22 cellular contexts compared by ENCODE assay signal in genomic region chr4:26030780-26031179, GRCh38.
DNase-seq lines count a peak whose midpoint lies in the region; ATAC-seq, FAIRE-seq and TF ChIP-seq lines count a peak whose summit lies in the region.
"Had no signal": no experiment of that assay in that cellular context is flagged by ENCODE, and none has a peak within 500 bp of the region (broad histone marks: within the 10 kb centered on the region; RNA-seq: fewer than 3 reads in every experiment).

No MANE protein-coding gene starts in this region.

- H3K18ac ChIP-seq in H1 (ENCODE audit: extremely low read depth, low read length), result peak overlapping the region; percentile 97

- H3K23me2 ChIP-seq in H1 (ENCODE audit: low read depth, low read length), result peaks cover 18% of the 10 kb centered on the region

- no peaks in the 10 kb centered on the region for H3K27me3 ChIP-seq in H1 (replicated peaks in 1 of 4; ENCODE audit: control insufficient read depth in 3 of 4, extremely low read depth in 1 of 4, insufficient read depth in 3 of 4, low read length in 3 of 4)

- peak overlapping the region; percentile 87 for H3K27ac ChIP-seq in H1 (ENCODE audit: low read depth, low read length)
- H3K27ac ChIP-seq: prostate gland had no signal

- peak overlapping the region; percentile 66 for H2BK20ac ChIP-seq in H1 (ENCODE audit: low read length)

- H3K27me3 Mint-ChIP-seq in activated CD4-positive, alpha-beta memory T cell treated with anti-CD3 and anti-CD28 coated beads for 36 hours, result no peaks in the 10 kb centered on the region
- H3K27me3 Mint-ChIP-seq in activated CD4-positive, alpha-beta memory T cell treated with anti-CD3 and anti-CD28 coated beads, Interleukin-2, amount 10 ng/mL, durations not matched to agents 7 days and 5 days, result no peaks in the 10 kb centered on the region
- H3K27me3 Mint-ChIP-seq: CD4-positive, CD25-positive, alpha-beta regulatory T cell had no signal

- H3K9me3 Mint-ChIP-seq in activated CD4-positive, alpha-beta memory T cell treated with anti-CD3 and anti-CD28 coated beads for 36 hours, result peaks cover 5% of the 10 kb centered on the region
- no peaks in the 10 kb centered on the region for H3K9me3 Mint-ChIP-seq in activated CD4-positive, alpha-beta memory T cell treated with anti-CD3 and anti-CD28 coated beads, Interleukin-2, amount 10 ng/mL, durations not matched to agents 7 days and 5 days
- H3K9me3 Mint-ChIP-seq in stimulated activated effector memory CD8-positive, alpha-beta T cell treated with anti-CD3 and anti-CD28 coated beads, Interleukin-12 subunit alpha, Interleukin-12 subunit beta, amount 100 ng/mL, for 72 hours, result no peaks in the 10 kb centered on the region
- H3K9me3 Mint-ChIP-seq: IgD-negative memory B cell had no signal

- peak overlapping the region; percentile 94 for H3K4me2 ChIP-seq in H1 (ENCODE audit: insufficient read depth in 1 of 2, low read depth in 2 of 2, low read length in 2 of 2)
- H3K4me2 ChIP-seq: smooth muscle cell had no signal

- peak overlapping the region in 3 of 4 experiments; percentile 56 to 66 (median 57); a peak in 5 of 7 replicates for H3K9ac ChIP-seq in H1 (replicated peaks in 1 of 4; ENCODE audit: extremely low read depth in 1 of 4, low read depth in 3 of 4, low read length in 3 of 4)

- DNase-seq in activated CD4-positive, alpha-beta memory T cell treated with anti-CD3 and anti-CD28 coated beads for 36 hours, result peak; percentile 26
- no peak for DNase-seq in activated CD4-positive, alpha-beta memory T cell treated with anti-CD3 and anti-CD28 coated beads, Interleukin-2, amount 10 ng/mL, durations not matched to agents 7 days and 5 days
- DNase-seq in H1 (ENCODE audit: low read depth in 1 of 2, low spot score in 2 of 2) (no peak), AG08395 (ENCODE audit: low spot score) (no peak), foreskin melanocyte (no peak), NCI-H2227 (lab: John Stamatoyannopoulos, UW; ENCODE audit: unreplicated experiment) (no peak)
- no peak for DNase-seq in stimulated activated effector memory CD8-positive, alpha-beta T cell treated with anti-CD3 and anti-CD28 coated beads, Interleukin-12 subunit alpha, Interleukin-12 subunit beta, amount 100 ng/mL, for 72 hours (ENCODE audit: low spot score in 2 of 2)
- DNase-seq: aorta; CD4-positive, CD25-positive, alpha-beta regulatory T cell; cerebellar nuclear complex; DMS153; effector memory CD4-positive, alpha-beta T cell; islet precursor cell; MM.1S; NCI-H1694 treated with DMSO at 0.1 percent for 48 hours; stimulated activated CD4-positive, alpha-beta T cell treated with anti-CD3 and anti-CD28 coated beads, Interleukin-4, amount 100 ng/mL, for 24 hours had no signal

- POLR2A ChIA-PET in activated CD4-positive, alpha-beta memory T cell treated with anti-CD3 and anti-CD28 coated beads for 36 hours (lab: Charles Lee), result interaction anchor here (0.7 to 1.4 kb wide), 4 partner anchors 28 to 288 kb away, joined by 3 to 4 read pairs (median 4); no protein-coding TSS in a partner anchor
- POLR2A ChIA-PET in activated CD4-positive, alpha-beta memory T cell treated with anti-CD3 and anti-CD28 coated beads, Interleukin-2, amount 10 ng/mL, durations not matched to agents 7 days and 5 days (lab: Charles Lee), result no interaction called here
- POLR2A ChIA-PET in H1 (lab: Charles Lee; ENCODE audit: partially characterized antibody), result interaction anchor here (0.8 to 3.7 kb wide), 17 partner anchors 8 to 289 kb away, joined by 3 to 29 read pairs (median 7); partner anchors contain the start of genes RBPJ and SMIM20

- H4K20me1 ChIP-seq in H1 (replicated peaks in 1 of 2; ENCODE audit: control insufficient read depth in 1 of 2, insufficient read depth in 2 of 2, low read length in 2 of 2), result no peaks in the 10 kb centered on the region

- H3K4me3 ChIP-seq in H1 (ENCODE audit: extremely low read depth in 1 of 4, insufficient read depth in 2 of 4, low read depth in 3 of 4, low read length in 4 of 4), result peak overlapping the region in 3 of 4 experiments; percentile 12 to 63 (median 13); a peak in 5 of 8 replicates
- H3K4me3 ChIP-seq: HAP-1, lung, prostate gland, smooth muscle cell had no signal

- CTCF ChIA-PET in activated CD4-positive, alpha-beta memory T cell treated with anti-CD3 and anti-CD28 coated beads for 36 hours (lab: Charles Lee), result interaction anchor here (0.7 to 3.4 kb wide), 9 partner anchors 41 to 500 kb away, joined by 3 to 29 read pairs (median 6); no protein-coding TSS in a partner anchor
- CTCF ChIA-PET in activated CD4-positive, alpha-beta memory T cell treated with anti-CD3 and anti-CD28 coated beads, Interleukin-2, amount 10 ng/mL, durations not matched to agents 7 days and 5 days (lab: Charles Lee), result interaction anchor here (0.8 to 3.1 kb wide), 7 partner anchors 16 to 379 kb away, joined by 3 to 28 read pairs (median 4); no protein-coding TSS in a partner anchor
- CTCF ChIA-PET in H1 (lab: Charles Lee; ENCODE audit: partially characterized antibody), result interaction anchor here (0.6 to 4.3 kb wide), 20 partner anchors 8 to 500 kb away, joined by 3 to 25 read pairs (median 4); no protein-coding TSS in a partner anchor

- H3K4me3 Mint-ChIP-seq in activated CD4-positive, alpha-beta memory T cell treated with anti-CD3 and anti-CD28 coated beads for 36 hours, result no peak overlapping the region
- no peak overlapping the region for H3K4me3 Mint-ChIP-seq in activated CD4-positive, alpha-beta memory T cell treated with anti-CD3 and anti-CD28 coated beads, Interleukin-2, amount 10 ng/mL, durations not matched to agents 7 days and 5 days
- peak overlapping the region; percentile 6 for H3K4me3 Mint-ChIP-seq in stimulated activated effector memory CD8-positive, alpha-beta T cell treated with anti-CD3 and anti-CD28 coated beads, Interleukin-12 subunit alpha, Interleukin-12 subunit beta, amount 100 ng/mL, for 72 hours
- H3K4me3 Mint-ChIP-seq: CD4-positive, CD25-positive, alpha-beta regulatory T cell had no signal

- TF ChIP-seq CTCF in H1 (IDR thresholded peaks at IDR 0.05; ENCODE audit: control extremely low read depth in 1 of 3, insufficient read depth in 1 of 3, low read depth in 1 of 3, low read length in 3 of 3), result no peak

- no peak for TF ChIP-seq RAD21 in H1 (IDR thresholded peaks at IDR 0.05 in 1 of 2, conservative IDR thresholded peaks at IDR 0.05 in 1 of 2; ENCODE audit: low read depth in 2 of 2, low read length in 2 of 2)

- peaks cover 9 to 32% (median 20%) of the 10 kb centered on the region in 4 experiments for H3K4me1 ChIP-seq in H1 (replicated peaks in 1 of 4; ENCODE audit: control insufficient read depth in 3 of 4, insufficient read depth in 4 of 4, low read length in 3 of 4)
- H3K4me1 ChIP-seq: HAP-1, prostate gland had no signal

- peak overlapping the region; percentile 59 for H3K56ac ChIP-seq in H1 (replicated peaks; ENCODE audit: insufficient read length, low read depth, low read length)

- H3K14ac ChIP-seq in H1 (ENCODE audit: insufficient read length), result no peak overlapping the region

- H2AK5ac ChIP-seq in H1 (ENCODE audit: low read depth, low read length), result peak overlapping the region; percentile 98; the same call in 1 of the 2 replicates

- H3K79me2 ChIP-seq in H1 (ENCODE audit: control insufficient read depth in 1 of 2, insufficient read depth in 2 of 2, low read length in 2 of 2), result no peaks in the 10 kb centered on the region

- peak overlapping the region; percentile 82; the same call in 1 of the 2 replicates for H4K8ac ChIP-seq in H1 (ENCODE audit: extremely low read depth, insufficient read depth, low read length)

- peaks cover 30% of the 10 kb centered on the region for H3K4me1 Mint-ChIP-seq in activated CD4-positive, alpha-beta memory T cell treated with anti-CD3 and anti-CD28 coated beads for 36 hours (ENCODE audit: low read depth)
- H3K4me1 Mint-ChIP-seq in activated CD4-positive, alpha-beta memory T cell treated with anti-CD3 and anti-CD28 coated beads, Interleukin-2, amount 10 ng/mL, durations not matched to agents 7 days and 5 days, result peaks cover 32% of the 10 kb centered on the region
- H3K4me1 Mint-ChIP-seq in stimulated activated effector memory CD8-positive, alpha-beta T cell treated with anti-CD3 and anti-CD28 coated beads, Interleukin-12 subunit alpha, Interleukin-12 subunit beta, amount 100 ng/mL, for 72 hours, result peaks cover 59% of the 10 kb centered on the region

- peak overlapping the region; percentile 100 for H4K91ac ChIP-seq in H1 (replicated peaks; ENCODE audit: insufficient read length, low read length)

- 36% methylated on average over 8 of the region's 8 CpGs; no CpG with 5 or more reads in 1 of the 2 experiments for WGBS in H1 (ENCODE audit: extremely low coverage in 1 of 2, insufficient coverage in 1 of 2, insufficient read length in 1 of 2, insufficient replicate concordance in 2 of 2, low coverage in 1 of 2, low lambda C conversion rate in 2 of 2, missing lambda C conversion rate in 1 of 2), 2 experiments

- peaks cover 0 to 4% (median 0%) of the 10 kb centered on the region in 4 experiments; a peak in 1 of 8 replicates for H3K36me3 ChIP-seq in H1 (ENCODE audit: control insufficient read depth in 2 of 4, insufficient read depth in 4 of 4, low read length in 3 of 4)
- H3K36me3 ChIP-seq: HAP-1, prostate gland had no signal

- H3K23ac ChIP-seq in H1 (ENCODE audit: insufficient read length), result no peak overlapping the region

- H3K36me3 Mint-ChIP-seq in activated CD4-positive, alpha-beta memory T cell treated with anti-CD3 and anti-CD28 coated beads for 36 hours, result peaks cover 2% of the 10 kb centered on the region
- H3K36me3 Mint-ChIP-seq in activated CD4-positive, alpha-beta memory T cell treated with anti-CD3 and anti-CD28 coated beads, Interleukin-2, amount 10 ng/mL, durations not matched to agents 7 days and 5 days (ENCODE audit: low read depth), result no peaks in the 10 kb centered on the region
- H3K36me3 Mint-ChIP-seq in stimulated activated effector memory CD8-positive, alpha-beta T cell treated with anti-CD3 and anti-CD28 coated beads, Interleukin-12 subunit alpha, Interleukin-12 subunit beta, amount 100 ng/mL, for 72 hours, result no peaks in the 10 kb centered on the region
- H3K36me3 Mint-ChIP-seq: CD4-positive, CD25-positive, alpha-beta regulatory T cell had no signal

- no peak for FAIRE-seq in H1 (lab: Jason Lieb, UNC)

- H3K79me1 ChIP-seq in H1 (ENCODE audit: low read depth, low read length), result no peaks in the 10 kb centered on the region

- peak; percentile 34 for ATAC-seq in HG02870 (IDR thresholded peaks at IDR 0.05; ENCODE audit: unreplicated experiment)
- peak; percentile 54 for ATAC-seq in stimulated activated effector memory CD8-positive, alpha-beta T cell treated with anti-CD3 and anti-CD28 coated beads, Interleukin-12 subunit alpha, Interleukin-12 subunit beta, amount 100 ng/mL, for 72 hours

- peak overlapping the region; percentile 100 for H2BK12ac ChIP-seq in H1 (ENCODE audit: low read depth, low read length)

- no peak for TF ChIP-seq EP300 in H1 (IDR thresholded peaks at IDR 0.05; ENCODE audit: borderline replicate concordance in 1 of 2, low read depth in 2 of 2, low read length in 2 of 2)

- intact Hi-C loops in activated CD4-positive, alpha-beta memory T cell treated with anti-CD3 and anti-CD28 coated beads for 36 hours (cut with micrococcal nuclease), result loop anchor here (5.0 kb wide), 1 partner anchor 147 kb away; no protein-coding TSS in a partner anchor

- TF ChIP-seq POLR2A in H1 (IDR thresholded peaks at IDR 0.05; ENCODE audit: control extremely low read depth in 1 of 2, low read depth in 2 of 2, low read length in 2 of 2), result no peak

- no peak overlapping the region for H2AFZ ChIP-seq in H1 (ENCODE audit: low read length)

- peak overlapping the region; percentile 99 for H2BK5ac ChIP-seq in H1 (ENCODE audit: low read depth, low read length)

- no peak overlapping the region for H3K27ac Mint-ChIP-seq in activated CD4-positive, alpha-beta memory T cell treated with anti-CD3 and anti-CD28 coated beads for 36 hours
- no peak overlapping the region for H3K27ac Mint-ChIP-seq in activated CD4-positive, alpha-beta memory T cell treated with anti-CD3 and anti-CD28 coated beads, Interleukin-2, amount 10 ng/mL, durations not matched to agents 7 days and 5 days
- H3K27ac Mint-ChIP-seq in stimulated activated effector memory CD8-positive, alpha-beta T cell treated with anti-CD3 and anti-CD28 coated beads, Interleukin-12 subunit alpha, Interleukin-12 subunit beta, amount 100 ng/mL, for 72 hours, result peak overlapping the region; percentile 59
- H3K27ac Mint-ChIP-seq: CD4-positive, CD25-positive, alpha-beta regulatory T cell; IgD-negative memory B cell had no signal

- 0 out of 2 replicates have a peak overlapping the region, but pooled peaks have one; percentile 99 for H2BK15ac ChIP-seq in H1 (ENCODE audit: low read length)

- H2BK120ac ChIP-seq in H1 (replicated peaks; ENCODE audit: low read depth, low read length), result peak overlapping the region; percentile 96

- H4K5ac ChIP-seq in H1 (ENCODE audit: insufficient read length, low read depth, low read length), result peak overlapping the region; percentile 96

- peaks cover 7% of the 10 kb centered on the region in 2 experiments; a peak in 3 of 4 replicates for H3K9me3 ChIP-seq in H1 (ENCODE audit: insufficient read depth in 2 of 2, low read depth in 1 of 2, low read length in 1 of 2)
- H3K9me3 ChIP-seq: HAP-1, prostate gland had no signal

- peak overlapping the region; percentile 54 for H3K4ac ChIP-seq in H1 (replicated peaks; ENCODE audit: insufficient read length, low read depth, low read length)
